In genomic region chr9:110255064-110255416, GRCh38 we compare ENCODE assay signal across 9 cellular contexts. TPM values are rescaled to one million over a fixed set of nuclear protein-coding genes. Genes with fewer than 3 reads are reported as not detected.
DNase-seq lines count a peak whose midpoint lies in the region; ATAC-seq and TF ChIP-seq lines count a peak whose summit lies in the region.
"Had no signal": no experiment of that assay in that cellular context is flagged by ENCODE, and none has a peak within 500 bp of the region (broad histone marks: within the 10 kb centered on the region; RNA-seq: fewer than 3 reads in every experiment).

No MANE protein-coding gene starts in this region.

- H3K4me1 ChIP-seq in CD4-positive, CD25-positive, alpha-beta regulatory T cell (ENCODE audit: control insufficient read depth, insufficient read depth, low read length, poor library complexity, severe bottlenecking), result peaks cover 44% of the 10 kb centered on the region
- peaks cover 7% of the 10 kb centered on the region for H3K4me1 ChIP-seq in ectodermal cell (ENCODE audit: control insufficient read depth, insufficient read depth, low read length)

- WGBS in ectodermal cell, 2 experiments, result 2% methylated on average over 16 of the region's 16 CpGs

- H4K20me1 ChIP-seq in neural cell (ENCODE audit: insufficient read depth), result no peaks in the 10 kb centered on the region

- TF ChIP-seq EP300 in neural cell (conservative IDR thresholded peaks at IDR 0.05; ENCODE audit: poor library complexity, severe bottlenecking), result no peak

- peak overlapping the region; percentile 89 for H3K4me2 ChIP-seq in neural cell (ENCODE audit: low read length)

- no peaks in the 10 kb centered on the region for H3F3A ChIP-seq in neural cell (ENCODE audit: insufficient read depth, low read length, poor library complexity, severe bottlenecking)

- H3K9me2 ChIP-seq in neural cell (ENCODE audit: insufficient read depth, low read length), result no peaks in the 10 kb centered on the region

- no peak for TF ChIP-seq RAD21 in neural cell (conservative IDR thresholded peaks at IDR 0.05)

- H3K4me3 Mint-ChIP-seq in CD4-positive, CD25-positive, alpha-beta regulatory T cell, result peak overlapping the region; percentile 91 to 99 (median 96)

- peaks cover 32% of the 10 kb centered on the region for H3K79me2 ChIP-seq in neural cell (replicated peaks; ENCODE audit: insufficient read depth, low read length)

- H3K9me3 ChIP-seq in CD4-positive, CD25-positive, alpha-beta regulatory T cell (ENCODE audit: control insufficient read depth in 2 of 2, low read length in 2 of 2), result no peaks in the 10 kb centered on the region
- H3K9me3 ChIP-seq in ectodermal cell (ENCODE audit: control insufficient read depth, low read length) (no peaks in the 10 kb centered on the region), neural cell (ENCODE audit: low read length) (no peaks in the 10 kb centered on the region)

- H3K36me3 Mint-ChIP-seq in CD4-positive, CD25-positive, alpha-beta regulatory T cell, result no peaks in the 10 kb centered on the region

- H3K9me3 Mint-ChIP-seq in CD4-positive, CD25-positive, alpha-beta regulatory T cell, result peaks cover 0 to 1% (median 0%) of the 10 kb centered on the region in 7 donors

- H2AFZ ChIP-seq in neural cell (ENCODE audit: low read depth, low read length), result peak overlapping the region; percentile 16

- peak overlapping the region; percentile 83 for H3K9ac ChIP-seq in neural cell (ENCODE audit: low read length)

- no peak for TF ChIP-seq CTCF in neural cell (IDR thresholded peaks at IDR 0.05; ENCODE audit: poor library complexity, severe bottlenecking)

- H3K36me3 ChIP-seq in CD4-positive, CD25-positive, alpha-beta regulatory T cell (ENCODE audit: control insufficient read depth, insufficient read depth, low read length), result peaks cover 4% of the 10 kb centered on the region
- H3K36me3 ChIP-seq in ectodermal cell (ENCODE audit: control insufficient read depth, insufficient read depth, low read length) (no peaks in the 10 kb centered on the region), neural cell (ENCODE audit: insufficient read depth, low read length) (no peaks in the 10 kb centered on the region)

- no peaks in the 10 kb centered on the region for H3K27me3 ChIP-seq in CD4-positive, CD25-positive, alpha-beta regulatory T cell (ENCODE audit: control insufficient read depth, insufficient read depth, low read length)
- H3K27me3 ChIP-seq in ectodermal cell (ENCODE audit: control insufficient read depth, insufficient read depth, low read length, poor library complexity, severe bottlenecking) (peaks cover 8% of the 10 kb centered on the region), neural cell (ENCODE audit: insufficient read depth, low read depth, low read length) (peaks cover 2% of the 10 kb centered on the region)

- peak overlapping the region; percentile 81 for H3K4me3 ChIP-seq in CD4-positive, CD25-positive, alpha-beta regulatory T cell (ENCODE audit: low read depth, low read length)
- H3K4me3 ChIP-seq in ectodermal cell (ENCODE audit: insufficient read depth, low read depth, low read length), result peak overlapping the region; percentile 79
- peak overlapping the region; percentile 96 for H3K4me3 ChIP-seq in neural cell (ENCODE audit: low read length)

- H3K4me1 Mint-ChIP-seq in CD4-positive, CD25-positive, alpha-beta regulatory T cell, result peaks cover 6 to 63% (median 41%) of the 10 kb centered on the region in 4 donors

- DNase-seq in CD4-positive, CD25-positive, alpha-beta regulatory T cell, result peak in 1 of 3 donors; percentile 30
- DNase-seq in NCI-H2171 treated with DMSO at 0.1 percent for 48 hours (lab: John Stamatoyannopoulos, UW) (peak; percentile 32), NCI-H510A treated with DMSO at 0.1 percent for 48 hours (lab: John Stamatoyannopoulos, UW) (no peak)

- peak overlapping the region; percentile 84 to 94 (median 90) for H3K27ac Mint-ChIP-seq in CD4-positive, CD25-positive, alpha-beta regulatory T cell

- H3K27ac ChIP-seq in CD4-positive, CD25-positive, alpha-beta regulatory T cell (ENCODE audit: insufficient read depth, low read length, poor library complexity, severe bottlenecking), result peak overlapping the region; percentile 71
- H3K27ac ChIP-seq in ectodermal cell (ENCODE audit: insufficient read depth, low read depth, low read length, poor library complexity, severe bottlenecking) (no peak overlapping the region), neural cell (ENCODE audit: low read length) (no peak overlapping the region)

- H3K27me3 Mint-ChIP-seq in CD4-positive, CD25-positive, alpha-beta regulatory T cell, result no peaks in the 10 kb centered on the region

- ATAC-seq in CD4-positive, CD25-positive, alpha-beta regulatory T cell (ENCODE audit: low read depth in 2 of 2), result no peak
- ATAC-seq in GM18861 (IDR thresholded peaks at IDR 0.05; ENCODE audit: unreplicated experiment), result no peak
- ATAC-seq in HG03097 (IDR thresholded peaks at IDR 0.05; ENCODE audit: low FRiP score, unreplicated experiment), result no peak
- no peak for ATAC-seq in HG02973 (IDR thresholded peaks at IDR 0.05; ENCODE audit: unreplicated experiment)

TF ChIP-seq in neural cell, 6 proteins besides CTCF, POLR2A, EP300 and RAD21:
- TF ChIP-seq TAF1 (IDR thresholded peaks at IDR 0.05; ENCODE audit: low read depth) (no peak), POLR2AphosphoS5 (IDR thresholded peaks at IDR 0.05) (no peak), REST (IDR thresholded peaks at IDR 0.05; ENCODE audit: borderline replicate concordance) (no peak), SMC3 (conservative IDR thresholded peaks at IDR 0.05; ENCODE audit: poor library complexity) (no peak), MXI1 (conservative IDR thresholded peaks at IDR 0.05; ENCODE audit: poor library complexity, severe bottlenecking) (no peak), EZH2 (IDR thresholded peaks at IDR 0.05; ENCODE audit: borderline replicate concordance, insufficient read depth, low read length, poor library complexity, severe bottlenecking) (no peak)
TF ChIP-seq in neural cell: peak in this region for 0.

RNA-seq across cellular contexts. Expression of gene TXN, which starts 1.3 kb away (rescaled TPM):
- 58.4 TPM for total RNA-seq in CD4-positive, CD25-positive, alpha-beta regulatory T cell
- 100 to 1,000 TPM; 173 to 277 (median 221) TPM for polyA plus RNA-seq in CD4-positive, CD25-positive, alpha-beta regulatory T cell
- polyA plus RNA-seq in ectodermal cell (2013, experiment 1 of 4), result 181 TPM
- polyA plus RNA-seq in ectodermal cell (2013, experiment 2 of 4), result 168 TPM
- 165 TPM for polyA plus RNA-seq in ectodermal cell (2013, experiment 3 of 4)
- polyA plus RNA-seq in ectodermal cell (2013, experiment 4 of 4), result 172 TPM
- polyA plus RNA-seq in neural cell, result 279 and 304 TPM in 2 replicates
- 64.0 and 68.3 TPM in 2 replicates for polyA minus RNA-seq in neural cell

RNA-seq across cellular contexts. Expression of gene C9orf152, which starts 47.1 kb away (rescaled TPM):
- not detected for total RNA-seq in CD4-positive, CD25-positive, alpha-beta regulatory T cell
- polyA plus RNA-seq in CD4-positive, CD25-positive, alpha-beta regulatory T cell, result not detected
- polyA plus RNA-seq in ectodermal cell (2013, experiment 1 of 4), result not detected
- polyA plus RNA-seq in ectodermal cell (2013, experiment 2 of 4), result not detected
- polyA plus RNA-seq in ectodermal cell (2013, experiment 3 of 4), result not detected
- polyA plus RNA-seq in ectodermal cell (2013, experiment 4 of 4), result not detected
- polyA plus RNA-seq in neural cell, result not detected in 2 replicates
- not detected in 2 replicates for polyA minus RNA-seq in neural cell
- total RNA-seq: myocyte had no signal
